1 cellular context compared by ENCODE assay signal in genomic region chr3:171282041-171282440, GRCh38.
TF ChIP-seq lines count a peak whose summit lies in the region.

No MANE protein-coding gene starts in this region.

TF ChIP-seq in SK-N-SH, 30 proteins besides CTCF, POLR2A, EP300 and RAD21 (continued from another document):
- TF ChIP-seq REST (IDR thresholded peaks at IDR 0.05; ENCODE audit: low read depth, low read length) (no peak), TAF1 (IDR thresholded peaks at IDR 0.05; ENCODE audit: borderline replicate concordance, low read depth, low read length) (no peak), POLR2AphosphoS5 (IDR thresholded peaks at IDR 0.05; ENCODE audit: low read depth, low read length) (0 out of 2 replicates have a peak, but pooled peaks have one; percentile 21), TEAD4 (IDR thresholded peaks at IDR 0.05; ENCODE audit: borderline replicate concordance, insufficient read depth) (peak; percentile 24; the same call in 1 of the 2 replicates), RFX5 (IDR thresholded peaks at IDR 0.05; ENCODE audit: low read length) (no peak), NRF1 (IDR thresholded peaks at IDR 0.05; ENCODE audit: low read depth, low read length) (no peak), EZH2phosphoT487 (IDR thresholded peaks at IDR 0.05; ENCODE audit: borderline replicate concordance, low read depth) (no peak), MEF2A (IDR thresholded peaks at IDR 0.05; ENCODE audit: borderline replicate concordance, low read depth) (peak; percentile 47; the same call in 1 of the 2 replicates), MAX (IDR thresholded peaks at IDR 0.05; ENCODE audit: low read depth) (no peak), TCF12 (IDR thresholded peaks at IDR 0.05) (peak; percentile 59), GABPA (IDR thresholded peaks at IDR 0.05; ENCODE audit: low read depth) (no peak), YY1 (IDR thresholded peaks at IDR 0.05; ENCODE audit: low read depth) (no peak)
